In genomic region chr16:27235055-27235937, GRCh38 we compare ENCODE assay signal across 8 cellular contexts. TPM values are rescaled to one million over a fixed set of nuclear protein-coding genes. Genes with fewer than 3 reads are reported as not detected.
DNase-seq lines count a peak whose midpoint lies in the region; ATAC-seq, FAIRE-seq and TF ChIP-seq lines count a peak whose summit lies in the region.

No MANE protein-coding gene starts in this region.

- H3K27ac ChIP-seq in lower lobe of right lung = peak overlapping the region; percentile 78

- no peak for TF ChIP-seq POLR2A in H54 (IDR thresholded peaks at IDR 0.05; ENCODE audit: low read depth, low read length)

- H3K9me3 Mint-ChIP-seq in activated CD4-positive, alpha-beta memory T cell treated with anti-CD3 and anti-CD28 coated beads, Interleukin-2, amount 10 ng/mL, durations not matched to agents 7 days and 5 days = no peaks in the 10 kb centered on the region

- TF ChIP-seq CTCF in AG04449 (IDR thresholded peaks at IDR 0.05; ENCODE audit: insufficient read depth, low read length, missing control alignments) = peak; percentile 82
- TF ChIP-seq CTCF in lower lobe of right lung (IDR thresholded peaks at IDR 0.05) = peak; percentile 85

- H3K27me3 Mint-ChIP-seq in activated CD4-positive, alpha-beta memory T cell treated with anti-CD3 and anti-CD28 coated beads, Interleukin-2, amount 10 ng/mL, durations not matched to agents 7 days and 5 days = no peaks in the 10 kb centered on the region

- intact Hi-C loops in lower lobe of right lung (cut with DNase I) = no loop called here

- peak; percentile 41 for DNase-seq in AG04449 (ENCODE audit: low read depth, low spot score)
- peak; percentile 68 for DNase-seq in H54 (ENCODE audit: insufficient read length, low spot score)
- peak; percentile 27 for DNase-seq in NCI-H774 (lab: John Stamatoyannopoulos, UW)
- DNase-seq in activated CD4-positive, alpha-beta memory T cell treated with anti-CD3 and anti-CD28 coated beads, Interleukin-2, amount 10 ng/mL, durations not matched to agents 7 days and 5 days = peak; percentile 96
- DNase-seq in dermis microvascular lymphatic vessel endothelial cell (ENCODE audit: low read depth in 2 of 2) = peak; percentile 39 to 98
- peak; percentile 85 for DNase-seq in lower lobe of right lung
- DNase-seq in stimulated activated CD4-positive, alpha-beta T cell treated with anti-CD3 and anti-CD28 coated beads, TNF-alpha, amount 100 ng/mL, for 4 hours (ENCODE audit: low read depth in 3 of 3) = peak; percentile 45 to 77 (median 55)

- ATAC-seq in lower lobe of right lung (peak; percentile 68 to 77), HG02973 (IDR thresholded peaks at IDR 0.05; ENCODE audit: unreplicated experiment) (no peak)

- H3K9me3 ChIP-seq in lower lobe of right lung = no peaks in the 10 kb centered on the region

- H3K36me3 ChIP-seq in lower lobe of right lung = peaks cover 33% of the 10 kb centered on the region

- H3K4me3 Mint-ChIP-seq in activated CD4-positive, alpha-beta memory T cell treated with anti-CD3 and anti-CD28 coated beads, Interleukin-2, amount 10 ng/mL, durations not matched to agents 7 days and 5 days = peak overlapping the region; percentile 67

- CTCF ChIA-PET in AG04449 (lab: Yijun Ruan, JAX) = interaction anchor here (0.7 to 11.3 kb wide), 53 partner anchors 9 to 227 kb away, joined by 3 to 355 read pairs (median 6); partner anchors contain the start of genes IL21R and KDM8
- CTCF ChIA-PET in activated CD4-positive, alpha-beta memory T cell treated with anti-CD3 and anti-CD28 coated beads, Interleukin-2, amount 10 ng/mL, durations not matched to agents 7 days and 5 days (lab: Charles Lee) = interaction anchor here (0.5 to 6.5 kb wide), 47 partner anchors 9 to 220 kb away, joined by 3 to 146 read pairs (median 5); partner anchors contain the start of genes KDM8 and NSMCE1

- no peaks in the 10 kb centered on the region for H3K27me3 ChIP-seq in lower lobe of right lung (ENCODE audit: low read depth)

- no peak overlapping the region; the same call in 1 of the 2 replicates for H3K4me3 ChIP-seq in AG04449 (ENCODE audit: low read depth, low read length)
- H3K4me3 ChIP-seq in lower lobe of right lung = peak overlapping the region; percentile 6

- peaks cover 60% of the 10 kb centered on the region for H3K36me3 Mint-ChIP-seq in activated CD4-positive, alpha-beta memory T cell treated with anti-CD3 and anti-CD28 coated beads, Interleukin-2, amount 10 ng/mL, durations not matched to agents 7 days and 5 days (ENCODE audit: low read depth)

- FAIRE-seq in H54 (lab: Jason Lieb, UNC) = no peak

- H3K4me1 Mint-ChIP-seq in activated CD4-positive, alpha-beta memory T cell treated with anti-CD3 and anti-CD28 coated beads, Interleukin-2, amount 10 ng/mL, durations not matched to agents 7 days and 5 days = peaks cover 98% of the 10 kb centered on the region

- peaks cover 81% of the 10 kb centered on the region for H3K4me1 ChIP-seq in lower lobe of right lung

- peak overlapping the region; percentile 100 for H3K27ac Mint-ChIP-seq in activated CD4-positive, alpha-beta memory T cell treated with anti-CD3 and anti-CD28 coated beads, Interleukin-2, amount 10 ng/mL, durations not matched to agents 7 days and 5 days

- POLR2A ChIA-PET in AG04449 (lab: Yijun Ruan, JAX) = interaction anchor here (0.6 to 1.9 kb wide), 5 partner anchors 28 to 133 kb away, joined by 3 to 6 read pairs (median 3); partner anchors contain the start of gene KDM8
- POLR2A ChIA-PET in activated CD4-positive, alpha-beta memory T cell treated with anti-CD3 and anti-CD28 coated beads, Interleukin-2, amount 10 ng/mL, durations not matched to agents 7 days and 5 days (lab: Charles Lee) = interaction anchor here (0.6 to 14.5 kb wide), 46 partner anchors 13 to 1062 kb away, joined by 3 to 448 read pairs (median 5); partner anchors contain the start of genes IL21R, IL4R, KDM8 and NSMCE1

RNA-seq across cellular contexts. Expression of gene KDM8, which starts 32.0 kb away (rescaled TPM):
- total RNA-seq in activated CD4-positive, alpha-beta memory T cell treated with anti-CD3 and anti-CD28 coated beads, Interleukin-2, amount 10 ng/mL, durations not matched to agents 7 days and 5 days = 10 to 100 TPM; 12.7 to 14.3 TPM
- total RNA-seq in dermis microvascular lymphatic vessel endothelial cell (1.8 and 3.4 TPM in 2 replicates), lower lobe of right lung (8.6 TPM)

RNA-seq across cellular contexts. Expression of gene NSMCE1, which starts 33.3 kb away (rescaled TPM):
- 100 to 1,000 TPM; 100 to 106 TPM for total RNA-seq in activated CD4-positive, alpha-beta memory T cell treated with anti-CD3 and anti-CD28 coated beads, Interleukin-2, amount 10 ng/mL, durations not matched to agents 7 days and 5 days
- 33.5 and 36.4 TPM in 2 replicates for total RNA-seq in dermis microvascular lymphatic vessel endothelial cell
- 53.0 TPM for total RNA-seq in lower lobe of right lung

Comparison
In these comparisons a context has a peak if more than half of its experiments do, and no peak if none do; other contexts are left out.
1. DNase-seq: peak in every context shown above with its lines; median percentile 96 in activated CD4-positive, alpha-beta memory T cell treated with anti-CD3 and anti-CD28 coated beads, Interleukin-2, amount 10 ng/mL, durations not matched to agents 7 days and 5 days; 85 in lower lobe of right lung; 68 in dermis microvascular lymphatic vessel endothelial cell; 68 in H54; 55 in stimulated activated CD4-positive, alpha-beta T cell treated with anti-CD3 and anti-CD28 coated beads, TNF-alpha, amount 100 ng/mL, for 4 hours; 41 in AG04449; 27 in NCI-H774.